29 cellular contexts compared by ENCODE assay signal in genomic region chr2:172896541-172897144, GRCh38.
"Had no signal": no experiment of that assay in that cellular context is flagged by ENCODE, and none has a peak within 500 bp of the region (broad histone marks: within the 10 kb centered on the region; RNA-seq: fewer than 3 reads in every experiment).

No MANE protein-coding gene starts in this region.

- DNase-seq: activated CD4-positive, alpha-beta memory T cell treated with anti-CD3 and anti-CD28 coated beads for 36 hours; activated CD4-positive, alpha-beta T cell treated with anti-CD3 and anti-CD28 coated beads for 36 hours; activated CD4-positive, alpha-beta T cell treated with anti-CD3 and anti-CD28 coated beads, Interleukin-2, amount 10 ng/mL, durations not matched to agents 24 days and 14 days; activated CD4-positive, CD25-positive, alpha-beta regulatory T cell; activated CD4-positive, CD25-positive, alpha-beta regulatory T cell treated with anti-CD3 and anti-CD28 coated beads, Interleukin-2, amount 50 U/mL, for 72 hours; activated CD8-positive, alpha-beta memory T cell treated with anti-CD3 and anti-CD28 coated beads, Interleukin-2, amount 10 ng/mL, durations not matched to agents 7 days and 5 days; activated CD8-positive, alpha-beta memory T cell treated with anti-CD3 and anti-CD28 coated beads, Interleukin-2, amount 50 U/mL, for 4 hours; activated CD8-positive, alpha-beta T cell treated with anti-CD3 and anti-CD28 coated beads, Interleukin-2, amount 10 ng/mL, durations not matched to agents 7 days and 5 days; activated effector memory CD4-positive, alpha-beta T cell treated with anti-CD3 and anti-CD28 coated beads, Interleukin-2, amount 50 U/mL, for 16 hours; activated naive CD4-positive, alpha-beta T cell treated with anti-CD3 and anti-CD28 coated beads, Interleukin-2, amount 10 ng/mL, durations not matched to agents 7 days and 5 days; activated naive CD8-positive, alpha-beta T cell treated with anti-CD3 and anti-CD28 coated beads, Interleukin-2, amount 10 ng/mL, durations not matched to agents 7 days and 5 days; activated T-cell treated with anti-CD3 and anti-CD28 coated beads, Interleukin-2, amount 50 U/mL, for 1 hour; activated T-cell treated with anti-CD3 and anti-CD28 coated beads, Interleukin-2, amount 50 U/mL, for 48 hours; caudate nucleus; cortex of kidney; dermis blood vessel endothelial cell; effector CD4-positive, alpha-beta T cell; effector memory CD8-positive, alpha-beta T cell; erythroblast; foreskin keratinocyte; heart right ventricle; T-helper 1 cell; T-helper 2 cell had no signal

- H3K36me3 ChIP-seq: ascending aorta, esophagus muscularis mucosa, gastroesophageal sphincter, heart right ventricle had no signal

- H3K36me3 Mint-ChIP-seq: activated CD4-positive, alpha-beta memory T cell treated with anti-CD3 and anti-CD28 coated beads for 36 hours; activated CD8-positive, alpha-beta memory T cell treated with anti-CD3 and anti-CD28 coated beads, Interleukin-2, amount 10 ng/mL, durations not matched to agents 7 days and 5 days; activated naive CD4-positive, alpha-beta T cell treated with anti-CD3 and anti-CD28 coated beads, Interleukin-2, amount 10 ng/mL, durations not matched to agents 7 days and 5 days; activated naive CD4-positive, alpha-beta T cell treated with anti-CD3 and anti-CD28 coated beads, Interleukin-2, amount 50 U/mL, for 72 hours; activated naive CD8-positive, alpha-beta T cell treated with anti-CD3 and anti-CD28 coated beads, Interleukin-2, amount 10 ng/mL, durations not matched to agents 7 days and 5 days had no signal

- H3K27me3 ChIP-seq: ascending aorta, esophagus muscularis mucosa, gastroesophageal sphincter, heart right ventricle had no signal

- H3K9me3 Mint-ChIP-seq: activated CD4-positive, alpha-beta memory T cell treated with anti-CD3 and anti-CD28 coated beads for 36 hours; activated CD4-positive, alpha-beta T cell treated with anti-CD3 and anti-CD28 coated beads, Interleukin-2, amount 10 ng/mL, durations not matched to agents 24 days and 14 days; activated naive CD4-positive, alpha-beta T cell treated with anti-CD3 and anti-CD28 coated beads, Interleukin-2, amount 10 ng/mL, durations not matched to agents 7 days and 5 days; activated naive CD4-positive, alpha-beta T cell treated with anti-CD3 and anti-CD28 coated beads, Interleukin-2, amount 50 U/mL, for 72 hours; activated naive CD8-positive, alpha-beta T cell treated with anti-CD3 and anti-CD28 coated beads, Interleukin-2, amount 10 ng/mL, durations not matched to agents 7 days and 5 days; activated T-helper 1 cell treated with anti-CD3 and anti-CD28 coated beads, Interleukin-12 subunit alpha, Interleukin-12 subunit beta, Interleukin-2, Interleukin-4 antibody, amounts not matched to agents 30 ng/mL and 10 ng/mL and 1 ng/mL, durations not matched to agents 14 hours and 24 hours and 36 hours; activated T-helper 2 cell treated with anti-CD3 and anti-CD28 coated beads, Interferon-gamma antibody, Interleukin-2, Interleukin-4, amounts not matched to agents 10 μg/mL and 5 μg/mL and 100 μg/mL, durations not matched to agents 14 hours and 24 hours and 36 hours; effector memory CD8-positive, alpha-beta T cell had no signal

- H3K27ac ChIP-seq: ascending aorta, esophagus muscularis mucosa, foreskin keratinocyte, gastroesophageal sphincter, heart right ventricle had no signal

- H3K27ac Mint-ChIP-seq: activated CD4-positive, alpha-beta memory T cell treated with anti-CD3 and anti-CD28 coated beads for 36 hours; activated CD4-positive, alpha-beta T cell treated with anti-CD3 and anti-CD28 coated beads for 36 hours; activated CD4-positive, alpha-beta T cell treated with anti-CD3 and anti-CD28 coated beads, Interleukin-2, amount 10 ng/mL, durations not matched to agents 24 days and 14 days; activated CD8-positive, alpha-beta memory T cell treated with anti-CD3 and anti-CD28 coated beads, Interleukin-2, amount 10 ng/mL, durations not matched to agents 7 days and 5 days; activated CD8-positive, alpha-beta T cell treated with anti-CD3 and anti-CD28 coated beads, Interleukin-2, amount 10 ng/mL, durations not matched to agents 7 days and 5 days; activated naive CD4-positive, alpha-beta T cell treated with anti-CD3 and anti-CD28 coated beads, Interleukin-2, amount 10 ng/mL, durations not matched to agents 7 days and 5 days; activated naive CD4-positive, alpha-beta T cell treated with anti-CD3 and anti-CD28 coated beads, Interleukin-2, amount 50 U/mL, for 72 hours; activated naive CD8-positive, alpha-beta T cell treated with anti-CD3 and anti-CD28 coated beads, Interleukin-2, amount 10 ng/mL, durations not matched to agents 7 days and 5 days; activated T-helper 1 cell treated with anti-CD3 and anti-CD28 coated beads, Interleukin-12 subunit alpha, Interleukin-12 subunit beta, Interleukin-2, Interleukin-4 antibody, amounts not matched to agents 30 ng/mL and 10 ng/mL and 1 ng/mL, durations not matched to agents 14 hours and 24 hours and 36 hours; activated T-helper 2 cell treated with anti-CD3 and anti-CD28 coated beads, Interferon-gamma antibody, Interleukin-2, Interleukin-4, amounts not matched to agents 10 μg/mL and 5 μg/mL and 100 μg/mL, durations not matched to agents 14 hours and 24 hours and 36 hours; effector memory CD8-positive, alpha-beta T cell had no signal

- H3K9me3 ChIP-seq: ascending aorta, esophagus muscularis mucosa, gastroesophageal sphincter, heart right ventricle had no signal

- H3K4me1 Mint-ChIP-seq: activated CD4-positive, alpha-beta T cell treated with anti-CD3 and anti-CD28 coated beads for 36 hours; activated CD4-positive, alpha-beta T cell treated with anti-CD3 and anti-CD28 coated beads, Interleukin-2, amount 10 ng/mL, durations not matched to agents 24 days and 14 days; activated CD8-positive, alpha-beta memory T cell treated with anti-CD3 and anti-CD28 coated beads, Interleukin-2, amount 10 ng/mL, durations not matched to agents 7 days and 5 days; activated naive CD4-positive, alpha-beta T cell treated with anti-CD3 and anti-CD28 coated beads, Interleukin-2, amount 10 ng/mL, durations not matched to agents 7 days and 5 days; activated naive CD8-positive, alpha-beta T cell treated with anti-CD3 and anti-CD28 coated beads, Interleukin-2, amount 10 ng/mL, durations not matched to agents 7 days and 5 days had no signal

- H3K4me3 Mint-ChIP-seq: activated CD4-positive, alpha-beta memory T cell treated with anti-CD3 and anti-CD28 coated beads for 36 hours; activated CD4-positive, alpha-beta T cell treated with anti-CD3 and anti-CD28 coated beads for 36 hours; activated CD4-positive, alpha-beta T cell treated with anti-CD3 and anti-CD28 coated beads, Interleukin-2, amount 10 ng/mL, durations not matched to agents 24 days and 14 days; activated CD8-positive, alpha-beta memory T cell treated with anti-CD3 and anti-CD28 coated beads, Interleukin-2, amount 10 ng/mL, durations not matched to agents 7 days and 5 days; activated CD8-positive, alpha-beta T cell treated with anti-CD3 and anti-CD28 coated beads, Interleukin-2, amount 10 ng/mL, durations not matched to agents 7 days and 5 days; activated naive CD4-positive, alpha-beta T cell treated with anti-CD3 and anti-CD28 coated beads, Interleukin-2, amount 10 ng/mL, durations not matched to agents 7 days and 5 days; activated naive CD8-positive, alpha-beta T cell treated with anti-CD3 and anti-CD28 coated beads, Interleukin-2, amount 10 ng/mL, durations not matched to agents 7 days and 5 days; activated T-helper 1 cell treated with anti-CD3 and anti-CD28 coated beads, Interleukin-12 subunit alpha, Interleukin-12 subunit beta, Interleukin-2, Interleukin-4 antibody, amounts not matched to agents 30 ng/mL and 10 ng/mL and 1 ng/mL, durations not matched to agents 14 hours and 24 hours and 36 hours; effector memory CD8-positive, alpha-beta T cell had no signal

- H3K4me1 ChIP-seq: ascending aorta, esophagus muscularis mucosa, foreskin keratinocyte, gastroesophageal sphincter had no signal

- ATAC-seq: activated CD4-positive, alpha-beta T cell treated with anti-CD3 and anti-CD28 coated beads for 36 hours; activated CD8-positive, alpha-beta memory T cell treated with anti-CD3 and anti-CD28 coated beads, Interleukin-2, amount 10 ng/mL, durations not matched to agents 7 days and 5 days; activated CD8-positive, alpha-beta T cell treated with anti-CD3 and anti-CD28 coated beads, Interleukin-2, amount 10 ng/mL, durations not matched to agents 7 days and 5 days; activated naive CD4-positive, alpha-beta T cell treated with anti-CD3 and anti-CD28 coated beads, Interleukin-2, amount 50 U/mL, for 72 hours; effector memory CD8-positive, alpha-beta T cell; foreskin keratinocyte; gastroesophageal sphincter; heart right ventricle had no signal

- H3K4me3 ChIP-seq: ascending aorta, esophagus muscularis mucosa, gastroesophageal sphincter, heart right ventricle had no signal
